Comparison of ENCODE assay signal across 8 cellular contexts in genomic region chr15:101014921-101015841, GRCh38.
DNase-seq lines count a peak whose midpoint lies in the region; FAIRE-seq and TF ChIP-seq lines count a peak whose summit lies in the region.

No MANE protein-coding gene starts in this region.

- DNase-seq in NCI-H1092 treated with DMSO at 0.1 percent for 48 hours (lab: John Stamatoyannopoulos, UW) (peak; percentile 42), bronchial epithelial cell (ENCODE audit: low read depth) (peak; percentile 52), kidney epithelial cell (ENCODE audit: low read depth) (no peak), middle frontal gyrus (ENCODE audit: extremely low spot score, low spot score) (no peak)
- DNase-seq in activated CD4-positive, CD25-positive, alpha-beta regulatory T cell treated with anti-CD3 and anti-CD28 coated beads, Interleukin-2, amount 50 U/mL, for 16 hours (ENCODE audit: low read depth, low spot score), result peak; percentile 47
- peak; percentile 80 to 82 for DNase-seq in stimulated activated CD4-positive, alpha-beta T cell treated with anti-CD3 and anti-CD28 coated beads, Interleukin-2, amount 100 ng/mL, for 24 hours

- FAIRE-seq in bronchial epithelial cell (lab: Jason Lieb, UNC), result no peak

- no peak overlapping the region for H3K27ac ChIP-seq in 22Rv1

- H3K36me3 ChIP-seq in bronchial epithelial cell (ENCODE audit: control insufficient read depth, insufficient read depth, low read length), result peaks cover 10% of the 10 kb centered on the region
- peaks cover 2% of the 10 kb centered on the region for H3K36me3 ChIP-seq in kidney epithelial cell (ENCODE audit: control insufficient read depth, insufficient read depth, low read length)

- TF ChIP-seq CTCF in 22Rv1 (IDR thresholded peaks at IDR 0.05) (peak; percentile 93), GM12873 (IDR thresholded peaks at IDR 0.05; ENCODE audit: insufficient read depth, low read depth, low read length, missing control alignments) (peak; percentile 96), bronchial epithelial cell (IDR thresholded peaks at IDR 0.05; ENCODE audit: insufficient read depth, low read length, severe bottlenecking) (peak; percentile 90), kidney epithelial cell (IDR thresholded peaks at IDR 0.05; ENCODE audit: insufficient read depth, low read length, poor library complexity, severe bottlenecking) (peak; percentile 94)

- no peaks in the 10 kb centered on the region for H3K27me3 ChIP-seq in bronchial epithelial cell (ENCODE audit: control insufficient read depth, insufficient read depth, low read length)
- no peaks in the 10 kb centered on the region for H3K27me3 ChIP-seq in kidney epithelial cell (ENCODE audit: control insufficient read depth, insufficient read depth, low read length)

- H3K4me3 ChIP-seq in bronchial epithelial cell (ENCODE audit: low read depth, low read length) (no peak overlapping the region), kidney epithelial cell (ENCODE audit: low read depth, low read length) (no peak overlapping the region)

Comparison
In these comparisons a context has a peak if more than half of its experiments do, and no peak if none do; other contexts are left out.
1. DNase-seq: peak in NCI-H1092 treated with DMSO at 0.1 percent for 48 hours (single experiment), activated CD4-positive, CD25-positive, alpha-beta regulatory T cell treated with anti-CD3 and anti-CD28 coated beads, Interleukin-2, amount 50 U/mL, for 16 hours (single experiment), bronchial epithelial cell (single experiment) and stimulated activated CD4-positive, alpha-beta T cell treated with anti-CD3 and anti-CD28 coated beads, Interleukin-2, amount 100 ng/mL, for 24 hours (2 of 2); none in kidney epithelial cell (single experiment) and middle frontal gyrus (single experiment).
2. Peak in every context shown above with its lines, with median percentiles within 50 percentile points of each other: CTCF ChIP-seq.